In genomic region chr1:203174324-203174985, GRCh38 we compare ENCODE assay signal across 16 cellular contexts. TPM values are rescaled to one million over a fixed set of nuclear protein-coding genes. Genes with fewer than 3 reads are reported as not detected.
"Had no signal": no experiment of that assay in that cellular context is flagged by ENCODE, and none has a peak within 500 bp of the region (broad histone marks: within the 10 kb centered on the region; RNA-seq: fewer than 3 reads in every experiment).

No MANE protein-coding gene starts in this region.

- H3K4me2 ChIP-seq: smooth muscle cell had no signal

- H3K9me3 ChIP-seq: breast epithelium, suprapubic skin had no signal

- H3K27ac ChIP-seq: breast epithelium, foreskin keratinocyte, suprapubic skin had no signal

- H3K36me3 Mint-ChIP-seq: WTC11 had no signal

- H3K4me3 Mint-ChIP-seq: activated T-cell treated with anti-CD3 and anti-CD28 coated beads, Interleukin-2, amount 50 U/mL, for 72 hours; stimulated activated naive CD8-positive, alpha-beta T cell treated with anti-CD3 and anti-CD28 coated beads, Interleukin-15, Interleukin-2, amounts not matched to agents 100 ng/mL and 50 ng/mL, for 24 hours; T-helper 17 cell; WTC11 had no signal

- H3K27me3 Mint-ChIP-seq: stimulated activated naive CD8-positive, alpha-beta T cell treated with anti-CD3 and anti-CD28 coated beads, Interleukin-15, Interleukin-2, amounts not matched to agents 100 ng/mL and 50 ng/mL, for 24 hours had no signal

- H3K4me3 ChIP-seq: breast epithelium, smooth muscle cell, suprapubic skin had no signal

- H3K9me3 Mint-ChIP-seq: activated T-cell treated with anti-CD3 and anti-CD28 coated beads, Interleukin-2, amount 50 U/mL, for 72 hours; stimulated activated naive CD8-positive, alpha-beta T cell treated with anti-CD3 and anti-CD28 coated beads, Interleukin-15, Interleukin-2, amounts not matched to agents 100 ng/mL and 50 ng/mL, for 24 hours; WTC11 had no signal

- ATAC-seq: activated T-cell treated with anti-CD3 and anti-CD28 coated beads, Interleukin-2, amount 50 U/mL, for 72 hours; foreskin keratinocyte; T-helper 17 cell; WTC11 had no signal

- H3K4me1 Mint-ChIP-seq: T-helper 17 cell had no signal

- H3K27ac Mint-ChIP-seq: activated T-cell treated with anti-CD3 and anti-CD28 coated beads, Interleukin-2, amount 50 U/mL, for 72 hours; stimulated activated naive CD8-positive, alpha-beta T cell treated with anti-CD3 and anti-CD28 coated beads, Interleukin-15, Interleukin-2, amounts not matched to agents 100 ng/mL and 50 ng/mL, for 24 hours; T-helper 17 cell; WTC11 had no signal

- H3K36me3 ChIP-seq: breast epithelium, suprapubic skin had no signal

- H3K4me1 ChIP-seq: breast epithelium, foreskin keratinocyte, suprapubic skin had no signal

- DNase-seq: activated CD4-positive, alpha-beta T cell treated with anti-CD3 and anti-CD28 coated beads for 48 hours; activated CD8-positive, alpha-beta memory T cell treated with anti-CD3 and anti-CD28 coated beads, Interleukin-2, amount 50 U/mL, for 48 hours; activated T-cell treated with anti-CD3 and anti-CD28 coated beads, Interleukin-2, amount 50 U/mL, for 72 hours; cerebellar nuclear complex; effector CD8-positive, alpha-beta T cell; foreskin keratinocyte; kidney glomerular epithelial cell; T-helper 17 cell; trophoblast cell had no signal

- H3K27me3 ChIP-seq: breast epithelium had no signal

RNA-seq across cellular contexts. Expression of gene MYBPH, which starts 1.2 kb away (rescaled TPM):
- total RNA-seq: activated T-cell treated with anti-CD3 and anti-CD28 coated beads, Interleukin-2, amount 50 U/mL, for 72 hours; aorta; foreskin keratinocyte; T-helper 17 cell; WTC11 had no signal
- polyA plus RNA-seq: aorta, foreskin keratinocyte, liver had no signal

RNA-seq across cellular contexts. Expression of gene CHI3L1, which starts 12.0 kb away (rescaled TPM):
- total RNA-seq: activated T-cell treated with anti-CD3 and anti-CD28 coated beads, Interleukin-2, amount 50 U/mL, for 72 hours; foreskin keratinocyte; T-helper 17 cell had no signal
- polyA plus RNA-seq: foreskin keratinocyte had no signal

RNA-seq across cellular contexts. Expression of gene ADORA1, which starts 46.9 kb away (rescaled TPM):
- total RNA-seq: activated T-cell treated with anti-CD3 and anti-CD28 coated beads, Interleukin-2, amount 50 U/mL, for 72 hours had no signal
- polyA plus RNA-seq: aorta had no signal

RNA-seq across cellular contexts. Expression of gene CHIT1, which starts 55.0 kb away (rescaled TPM):
- total RNA-seq: foreskin keratinocyte, smooth muscle cell had no signal
- polyA plus RNA-seq: foreskin keratinocyte, smooth muscle cell had no signal
